Comparison of ENCODE assay signal across 8 cellular contexts in genomic region chr3:141360888-141361598, GRCh38. TPM values are rescaled to one million over a fixed set of nuclear protein-coding genes. Genes with fewer than 3 reads are reported as not detected.
DNase-seq lines count a peak whose midpoint lies in the region; ATAC-seq and TF ChIP-seq lines count a peak whose summit lies in the region.

No MANE protein-coding gene starts in this region.

- TF ChIP-seq CTCF in LNCAP (IDR thresholded peaks at IDR 0.05) (peak; percentile 84), mucosa of descending colon (IDR thresholded peaks at IDR 0.05) (peak; percentile 44)

- H3K9me3 ChIP-seq in mucosa of descending colon = no peaks in the 10 kb centered on the region

- intact Hi-C loops in mucosa of descending colon (cut with DNase I, micrococcal nuclease) = loop anchor here (5.0 kb wide), 1 partner anchor 91 kb away; no protein-coding TSS in a partner anchor

- peak; percentile 62 for ATAC-seq in GM21381 (IDR thresholded peaks at IDR 0.05; ENCODE audit: unreplicated experiment)
- peak; percentile 93 for ATAC-seq in SK-N-SH treated with all-trans-retinoic acid at 6 μM for 48 hours
- peak; percentile 90 for ATAC-seq in mucosa of descending colon
- ATAC-seq in GM19452 (IDR thresholded peaks at IDR 0.05; ENCODE audit: unreplicated experiment) = no peak

- H3K36me3 ChIP-seq in mucosa of descending colon (ENCODE audit: low read depth) = no peaks in the 10 kb centered on the region

- peak; percentile 12 for DNase-seq in DMS79 (lab: John Stamatoyannopoulos, UW)
- peak; percentile 76 for DNase-seq in epidermal melanocyte (ENCODE audit: insufficient read length, low spot score)
- DNase-seq in mucosa of descending colon = no peak
- no peak for DNase-seq in cortex of kidney (lab: John Stamatoyannopoulos, UW)

- peak overlapping the region; percentile 1 for H3K4me3 ChIP-seq in mucosa of descending colon

- H3K4me1 ChIP-seq in mucosa of descending colon (ENCODE audit: low read depth) = peaks cover 5% of the 10 kb centered on the region

TF ChIP-seq in SK-N-SH treated with all-trans-retinoic acid at 6 μM for 48 hours, 23 proteins besides CTCF, POLR2A, EP300 and RAD21:
- no peak; the same call in 1 of the 2 replicates for TF ChIP-seq POU6F1 (CRISPR knock-in tag; IDR thresholded peaks at IDR 0.05; ENCODE audit: borderline replicate concordance, low read depth)
- 0 out of 2 replicates have a peak, but pooled peaks have one; percentile 32 for TF ChIP-seq ISL1 (CRISPR knock-in tag; IDR thresholded peaks at IDR 0.05)

RNA-seq across cellular contexts. Expression of gene ZBTB38, which starts 7.3 kb away (rescaled TPM):
- total RNA-seq in mucosa of descending colon = 100 to 1,000 TPM in 2 of 3 donors, 10 to 100 TPM in 1; 96.0 to 153 (median 144) TPM

Comparison
In these comparisons a context has a peak if more than half of its experiments do, and no peak if none do; other contexts are left out.
1. DNase-seq: peak in DMS79 (single experiment) and epidermal melanocyte (single experiment); none in mucosa of descending colon (0 of 3) and cortex of kidney (single experiment).